8 cellular contexts compared by ENCODE assay signal in genomic region chr6:111871725-111872520, GRCh38. TPM values are rescaled to one million over a fixed set of nuclear protein-coding genes. Genes with fewer than 3 reads are reported as not detected.
DNase-seq lines count a peak whose midpoint lies in the region; ATAC-seq, FAIRE-seq and TF ChIP-seq lines count a peak whose summit lies in the region.

No MANE protein-coding gene starts in this region.

- FAIRE-seq in bronchial epithelial cell (lab: Jason Lieb, UNC): no peak

- H3K9ac ChIP-seq in iPS-18a (ENCODE audit: low read length): peak overlapping the region; percentile 67

- TF ChIP-seq CTCF in AG09309 (IDR thresholded peaks at IDR 0.05; ENCODE audit: control insufficient read depth, insufficient read depth, low read depth, low read length, missing control alignments) (no peak), GM12864 (IDR thresholded peaks at IDR 0.05; ENCODE audit: low read depth, low read length, missing control alignments) (no peak), bronchial epithelial cell (IDR thresholded peaks at IDR 0.05; ENCODE audit: insufficient read depth, low read length, severe bottlenecking) (no peak)

- no peaks in the 10 kb centered on the region for H3K9me3 ChIP-seq in iPS-18a (ENCODE audit: control insufficient read depth, low read depth, low read length)

- DNase-seq in AG09309 (ENCODE audit: low read depth) (no peak), GM12864 (ENCODE audit: low read depth) (no peak), RKO (ENCODE audit: low spot score) (peak; percentile 46), bronchial epithelial cell (ENCODE audit: low read depth) (no peak), skeletal muscle cell (ENCODE audit: low read depth) (no peak), NCI-H1048 (lab: John Stamatoyannopoulos, UW) (no peak)

- ATAC-seq in HG03280 (IDR thresholded peaks at IDR 0.05; ENCODE audit: unreplicated experiment): no peak

- H3K36me3 ChIP-seq in bronchial epithelial cell (ENCODE audit: control insufficient read depth, insufficient read depth, low read length): no peaks in the 10 kb centered on the region
- no peaks in the 10 kb centered on the region for H3K36me3 ChIP-seq in iPS-18a (ENCODE audit: control insufficient read depth, low read depth, low read length)

- H3K4me1 ChIP-seq in iPS-18a (ENCODE audit: control insufficient read depth, low read depth, low read length): peaks cover 23% of the 10 kb centered on the region

- H3K4me3 ChIP-seq in AG09309 (ENCODE audit: control insufficient read depth, low read depth, low read length) (peak overlapping the region; percentile 61), GM12864 (ENCODE audit: low read depth, low read length) (peak overlapping the region; percentile 41), bronchial epithelial cell (ENCODE audit: low read depth, low read length) (peak overlapping the region; percentile 57), iPS-18a (ENCODE audit: low read length) (peak overlapping the region; percentile 74), skeletal muscle cell (ENCODE audit: low read depth, low read length) (peak overlapping the region; percentile 83)

- no peaks in the 10 kb centered on the region for H3K27me3 ChIP-seq in bronchial epithelial cell (ENCODE audit: control insufficient read depth, insufficient read depth, low read length)
- peaks cover 6% of the 10 kb centered on the region for H3K27me3 ChIP-seq in iPS-18a (ENCODE audit: control insufficient read depth, insufficient read depth, low read length)

- H3K27ac ChIP-seq in iPS-18a (ENCODE audit: low read length): peak overlapping the region; percentile 9

RNA-seq across cellular contexts. Expression of gene FYN, which starts 1.3 kb away (rescaled TPM):
- total RNA-seq in bronchial epithelial cell: 38.7 and 75.0 TPM in 2 replicates
